In the genomic region with DNA sequence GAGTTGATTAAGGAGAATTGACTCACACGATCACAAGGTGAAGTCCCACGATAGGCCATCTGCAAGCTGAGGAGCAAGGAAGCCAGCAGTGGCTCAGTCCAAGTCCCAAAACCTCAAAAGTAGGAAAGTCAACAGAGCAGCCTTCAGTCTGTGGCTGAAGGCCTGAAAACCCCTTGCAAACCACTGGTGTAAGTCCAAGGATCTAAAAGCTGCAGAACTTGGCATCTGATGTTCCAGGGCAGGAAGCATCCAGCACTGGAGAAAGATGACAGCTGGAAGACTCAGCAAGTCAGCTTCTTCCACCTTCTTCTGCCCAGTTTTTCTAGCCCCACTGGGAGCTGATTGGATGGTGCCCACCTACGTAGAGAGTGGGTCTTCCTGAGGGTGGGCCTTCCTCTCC, we compare ENCODE assay signal across 2 cellular contexts. TPM values are rescaled to one million over a fixed set of nuclear protein-coding genes. Genes with fewer than 3 reads are reported as not detected.
"Had no signal": no experiment of that assay in that cellular context is flagged by ENCODE, and none has a peak within 500 bp of the region (broad histone marks: within the 10 kb centered on the region; RNA-seq: fewer than 3 reads in every experiment).

No MANE protein-coding gene starts in this region.

RNA-seq across cellular contexts. Expression of a gene that starts 33.4 kb away (rescaled TPM):
- total RNA-seq: GM23248, HFFc6 had no signal
